1 cellular context compared by ENCODE assay signal in the genomic region with DNA sequence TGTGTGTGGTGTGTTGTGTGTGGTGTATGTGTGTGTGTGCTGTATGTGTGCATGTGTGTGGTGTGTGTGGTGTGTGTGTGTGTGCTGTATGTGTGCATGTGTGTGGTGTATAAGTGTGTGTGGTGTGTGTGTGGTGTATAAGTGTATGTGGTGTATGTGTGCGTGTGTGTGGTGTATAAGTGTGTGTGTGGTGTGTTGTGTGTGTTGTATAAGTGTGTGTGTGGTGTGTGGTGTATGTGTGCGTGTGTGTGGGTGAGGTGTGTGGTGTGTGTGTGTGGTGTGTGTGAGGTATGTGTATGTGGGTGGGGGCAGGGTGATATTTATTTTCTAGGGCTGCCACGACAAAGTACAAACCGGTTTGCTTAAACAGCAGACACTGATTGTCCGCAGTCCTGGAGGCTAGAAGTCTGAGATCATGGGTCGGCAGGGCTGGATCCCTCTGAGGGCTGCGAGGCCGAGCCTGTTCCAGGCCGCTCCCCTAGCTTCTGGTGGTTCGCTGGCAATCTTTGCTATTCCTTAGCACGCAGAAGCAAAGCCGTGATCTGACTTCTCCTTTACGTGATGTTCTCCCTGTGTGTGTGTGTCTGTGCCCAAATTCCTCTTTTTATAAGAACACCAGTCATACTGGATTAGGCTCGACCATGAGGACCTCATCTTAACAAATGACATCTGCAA.
TF ChIP-seq lines count a peak whose summit lies in the region.

No MANE protein-coding gene starts in this region.

TF ChIP-seq in HepG2, 621 proteins besides CTCF, POLR2A, EP300 and RAD21 (continued from another document):
- TF ChIP-seq, protein P1, sequence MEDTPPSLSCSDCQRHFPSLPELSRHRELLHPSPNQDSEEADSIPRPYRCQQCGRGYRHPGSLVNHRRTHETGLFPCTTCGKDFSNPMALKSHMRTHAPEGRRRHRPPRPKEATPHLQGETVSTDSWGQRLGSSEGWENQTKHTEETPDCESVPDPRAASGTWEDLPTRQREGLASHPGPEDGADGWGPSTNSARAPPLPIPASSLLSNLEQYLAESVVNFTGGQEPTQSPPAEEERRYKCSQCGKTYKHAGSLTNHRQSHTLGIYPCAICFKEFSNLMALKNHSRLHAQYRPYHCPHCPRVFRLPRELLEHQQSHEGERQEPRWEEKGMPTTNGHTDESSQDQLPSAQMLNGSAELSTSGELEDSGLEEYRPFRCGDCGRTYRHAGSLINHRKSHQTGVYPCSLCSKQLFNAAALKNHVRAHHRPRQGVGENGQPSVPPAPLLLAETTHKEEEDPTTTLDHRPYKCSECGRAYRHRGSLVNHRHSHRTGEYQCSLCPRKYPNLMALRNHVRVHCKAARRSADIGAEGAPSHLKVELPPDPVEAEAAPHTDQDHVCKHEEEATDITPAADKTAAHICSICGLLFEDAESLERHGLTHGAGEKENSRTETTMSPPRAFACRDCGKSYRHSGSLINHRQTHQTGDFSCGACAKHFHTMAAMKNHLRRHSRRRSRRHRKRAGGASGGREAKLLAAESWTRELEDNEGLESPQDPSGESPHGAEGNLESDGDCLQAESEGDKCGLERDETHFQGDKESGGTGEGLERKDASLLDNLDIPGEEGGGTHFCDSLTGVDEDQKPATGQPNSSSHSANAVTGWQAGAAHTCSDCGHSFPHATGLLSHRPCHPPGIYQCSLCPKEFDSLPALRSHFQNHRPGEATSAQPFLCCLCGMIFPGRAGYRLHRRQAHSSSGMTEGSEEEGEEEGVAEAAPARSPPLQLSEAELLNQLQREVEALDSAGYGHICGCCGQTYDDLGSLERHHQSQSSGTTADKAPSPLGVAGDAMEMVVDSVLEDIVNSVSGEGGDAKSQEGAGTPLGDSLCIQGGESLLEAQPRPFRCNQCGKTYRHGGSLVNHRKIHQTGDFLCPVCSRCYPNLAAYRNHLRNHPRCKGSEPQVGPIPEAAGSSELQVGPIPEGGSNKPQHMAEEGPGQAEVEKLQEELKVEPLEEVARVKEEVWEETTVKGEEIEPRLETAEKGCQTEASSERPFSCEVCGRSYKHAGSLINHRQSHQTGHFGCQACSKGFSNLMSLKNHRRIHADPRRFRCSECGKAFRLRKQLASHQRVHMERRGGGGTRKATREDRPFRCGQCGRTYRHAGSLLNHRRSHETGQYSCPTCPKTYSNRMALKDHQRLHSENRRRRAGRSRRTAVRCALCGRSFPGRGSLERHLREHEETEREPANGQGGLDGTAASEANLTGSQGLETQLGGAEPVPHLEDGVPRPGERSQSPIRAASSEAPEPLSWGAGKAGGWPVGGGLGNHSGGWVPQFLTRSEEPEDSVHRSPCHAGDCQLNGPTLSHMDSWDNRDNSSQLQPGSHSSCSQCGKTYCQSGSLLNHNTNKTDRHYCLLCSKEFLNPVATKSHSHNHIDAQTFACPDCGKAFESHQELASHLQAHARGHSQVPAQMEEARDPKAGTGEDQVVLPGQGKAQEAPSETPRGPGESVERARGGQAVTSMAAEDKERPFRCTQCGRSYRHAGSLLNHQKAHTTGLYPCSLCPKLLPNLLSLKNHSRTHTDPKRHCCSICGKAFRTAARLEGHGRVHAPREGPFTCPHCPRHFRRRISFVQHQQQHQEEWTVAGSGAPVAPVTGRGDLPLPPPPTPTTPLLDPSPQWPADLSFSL (CRISPR knock-in tag; IDR thresholded peaks at IDR 0.05): peak; percentile 97
- TF ChIP-seq, protein P2, sequence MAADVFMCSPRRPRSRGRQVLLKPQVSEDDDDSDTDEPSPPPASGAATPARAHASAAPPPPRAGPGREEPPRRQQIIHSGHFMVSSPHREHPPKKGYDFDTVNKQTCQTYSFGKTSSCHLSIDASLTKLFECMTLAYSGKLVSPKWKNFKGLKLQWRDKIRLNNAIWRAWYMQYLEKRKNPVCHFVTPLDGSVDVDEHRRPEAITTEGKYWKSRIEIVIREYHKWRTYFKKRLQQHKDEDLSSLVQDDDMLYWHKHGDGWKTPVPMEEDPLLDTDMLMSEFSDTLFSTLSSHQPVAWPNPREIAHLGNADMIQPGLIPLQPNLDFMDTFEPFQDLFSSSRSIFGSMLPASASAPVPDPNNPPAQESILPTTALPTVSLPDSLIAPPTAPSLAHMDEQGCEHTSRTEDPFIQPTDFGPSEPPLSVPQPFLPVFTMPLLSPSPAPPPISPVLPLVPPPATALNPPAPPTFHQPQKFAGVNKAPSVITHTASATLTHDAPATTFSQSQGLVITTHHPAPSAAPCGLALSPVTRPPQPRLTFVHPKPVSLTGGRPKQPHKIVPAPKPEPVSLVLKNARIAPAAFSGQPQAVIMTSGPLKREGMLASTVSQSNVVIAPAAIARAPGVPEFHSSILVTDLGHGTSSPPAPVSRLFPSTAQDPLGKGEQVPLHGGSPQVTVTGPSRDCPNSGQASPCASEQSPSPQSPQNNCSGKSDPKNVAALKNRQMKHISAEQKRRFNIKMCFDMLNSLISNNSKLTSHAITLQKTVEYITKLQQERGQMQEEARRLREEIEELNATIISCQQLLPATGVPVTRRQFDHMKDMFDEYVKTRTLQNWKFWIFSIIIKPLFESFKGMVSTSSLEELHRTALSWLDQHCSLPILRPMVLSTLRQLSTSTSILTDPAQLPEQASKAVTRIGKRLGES (CRISPR knock-in tag; IDR thresholded peaks at IDR 0.05; ENCODE audit: borderline replicate concordance): no peak
- TF ChIP-seq EHMT2 (IDR thresholded peaks at IDR 0.05; ENCODE audit: borderline replicate concordance, low read depth, low read length) (no peak), NCOA5 (CRISPR knock-in tag; IDR thresholded peaks at IDR 0.05) (no peak), NCOA1 (CRISPR knock-in tag; IDR thresholded peaks at IDR 0.05) (no peak), ZEB1 (IDR thresholded peaks at IDR 0.05; ENCODE audit: insufficient replicate concordance, low read depth) (no peak), ZNF629 (CRISPR knock-in tag; conservative IDR thresholded peaks at IDR 0.05) (no peak)
